ENCODE assay signal across 5 cellular contexts in genomic region chr18:76548541-76548940, GRCh38.
"Had no signal": no experiment of that assay in that cellular context is flagged by ENCODE, and none has a peak within 500 bp of the region (broad histone marks: within the 10 kb centered on the region; RNA-seq: fewer than 3 reads in every experiment).

No MANE protein-coding gene starts in this region.

- H3K27ac Mint-ChIP-seq: GM23338, H9 had no signal

- DNase-seq: H9, HCEC 1CT, IMR-90 had no signal

- H3K9me3 Mint-ChIP-seq: GM23338 had no signal

- H3K4me3 Mint-ChIP-seq: GM23338, H9 had no signal

- ATAC-seq: GM23338, K562 had no signal

- H3K4me3 ChIP-seq: GM23338, K562 had no signal
